ENCODE assay signal across 15 cellular contexts in the genomic region with DNA sequence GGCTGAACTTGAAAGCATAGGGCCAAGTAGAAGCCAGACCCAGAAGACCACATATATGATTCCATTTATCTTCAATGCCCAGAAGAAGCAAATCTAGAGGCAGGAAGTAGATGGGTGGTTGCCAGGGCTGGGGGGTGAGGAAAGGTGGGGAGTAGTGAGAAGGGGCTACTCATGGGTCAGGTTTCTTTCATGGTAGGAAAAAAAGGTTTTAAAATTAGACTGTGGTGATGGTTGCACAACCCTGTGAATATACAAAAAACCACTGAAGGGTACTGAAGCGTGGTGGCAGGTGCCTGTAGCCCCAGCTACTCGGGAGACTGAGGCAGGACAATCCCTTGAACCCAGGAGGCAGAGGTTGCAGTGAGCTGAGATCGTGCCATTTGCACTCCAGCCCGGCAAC. TPM values are rescaled to one million over a fixed set of nuclear protein-coding genes. Genes with fewer than 3 reads are reported as not detected.
DNase-seq lines count a peak whose midpoint lies in the region; ATAC-seq and TF ChIP-seq lines count a peak whose summit lies in the region.
"Had no signal": no experiment of that assay in that cellular context is flagged by ENCODE, and none has a peak within 500 bp of the region (broad histone marks: within the 10 kb centered on the region; RNA-seq: fewer than 3 reads in every experiment).

No MANE protein-coding gene starts in this region.

- no peak overlapping the region for H4K5ac ChIP-seq in H9 (ENCODE audit: insufficient read length, low read depth, low read length)

- peak overlapping the region; percentile 17 for H3K27ac Mint-ChIP-seq in CD4-positive, alpha-beta T cell
- H3K27ac Mint-ChIP-seq in H9 = peak overlapping the region in 1 of 3 experiments; percentile 35; a peak in 3 of 7 replicates

- H2BK20ac ChIP-seq in H9 (ENCODE audit: low read depth, low read length, poor library complexity, severe bottlenecking) = no peak overlapping the region

- no peak overlapping the region for H3K27ac ChIP-seq in CD4-positive, alpha-beta T cell (ENCODE audit: low read depth, low read length)
- H3K27ac ChIP-seq in H9 (ENCODE audit: insufficient read length, low read depth, low read length) = no peak overlapping the region
- H3K27ac ChIP-seq: ovary had no signal

- no peak overlapping the region for H3K23ac ChIP-seq in H9 (ENCODE audit: insufficient read length, low read depth, low read length)

- H3K4me1 Mint-ChIP-seq in CD4-positive, alpha-beta T cell (ENCODE audit: low read depth) = peaks cover 18% of the 10 kb centered on the region
- H3K4me1 Mint-ChIP-seq in H9 = peaks cover 5 to 9% of the 10 kb centered on the region in 2 experiments

- no peak overlapping the region for H2AK5ac ChIP-seq in H9 (ENCODE audit: insufficient read length, low read length)

- H3K56ac ChIP-seq in H9 (ENCODE audit: insufficient read length, low read depth, low read length) = no peak overlapping the region

- H3K79me2 ChIP-seq in H9 (ENCODE audit: insufficient read depth, low read length) = peaks cover 3% of the 10 kb centered on the region; the same call in 1 of the 2 replicates

- no peak overlapping the region for H3T11ph ChIP-seq in H9 (ENCODE audit: low read length)

- H2AFZ ChIP-seq in H9 (ENCODE audit: low read length) = no peak overlapping the region

- peaks cover 5% of the 10 kb centered on the region for H3K23me2 ChIP-seq in H9 (ENCODE audit: insufficient read length, low read depth, low read length, poor library complexity, severe bottlenecking)

- H3K4ac ChIP-seq in H9 (ENCODE audit: low read depth, low read length) = no peak overlapping the region

- no peaks in the 10 kb centered on the region for H3K9me3 ChIP-seq in CD4-positive, alpha-beta T cell (ENCODE audit: control insufficient read depth, low read length)
- H3K9me3 ChIP-seq in H9 (ENCODE audit: control insufficient read depth, low read depth, low read length) = no peaks in the 10 kb centered on the region
- H3K9me3 ChIP-seq: Caco-2, ovary had no signal

- H3K18ac ChIP-seq in H9 (ENCODE audit: insufficient read length, low read depth, low read length) = no peak overlapping the region

- intact Hi-C loops in CD4-positive, alpha-beta T cell (cut with DNase I, micrococcal nuclease) = loop anchor here (10.0 kb wide), 1 partner anchor 55 kb away; a partner anchor contains a TSS

- no peak for DNase-seq in CD4-positive, alpha-beta T cell
- peak; percentile 20 for DNase-seq in MV-4-11 (lab: John Stamatoyannopoulos, UW)
- peak; percentile 45 for DNase-seq in germinal center (ENCODE audit: low spot score)
- DNase-seq in Kasumi-1 (lab: John Stamatoyannopoulos, UW) = no peak
- DNase-seq in NCI-H1105 (lab: John Stamatoyannopoulos, UW) = no peak
- DNase-seq in HK-2 (ENCODE audit: unreplicated experiment) = no peak
- no peak for DNase-seq in H9
- DNase-seq: Caco-2, foreskin fibroblast, left cardiac atrium, NCI-H526 had no signal

- CTCF ChIA-PET in CD4-positive, alpha-beta T cell (lab: Charles Lee) = no interaction called here

- WGBS in H9 (ENCODE audit: extremely low coverage, insufficient read length, low lambda C conversion rate) = no CpG with 5 or more reads among the region's 4 CpGs

- peaks cover 8% of the 10 kb centered on the region for H3K79me1 ChIP-seq in H9 (ENCODE audit: insufficient read depth, low read depth, low read length, poor library complexity, severe bottlenecking)

- no peaks in the 10 kb centered on the region for H3K27me3 Mint-ChIP-seq in CD4-positive, alpha-beta T cell
- H3K27me3 Mint-ChIP-seq in H9 (ENCODE audit: low read depth) = no peaks in the 10 kb centered on the region; the same call in 1 of the 2 replicates

- H2BK120ac ChIP-seq in H9 (ENCODE audit: low read depth, low read length, poor library complexity, severe bottlenecking) = no peak overlapping the region

- H4K91ac ChIP-seq in H9 (ENCODE audit: insufficient read length, low read depth, low read length) = no peak overlapping the region

- no peak overlapping the region for H2BK5ac ChIP-seq in H9 (ENCODE audit: insufficient read length, low read length)

- H4K8ac ChIP-seq in H9 (replicated peaks; ENCODE audit: insufficient read length, low read depth, low read length) = no peak overlapping the region

- no peaks in the 10 kb centered on the region for H3K9me3 Mint-ChIP-seq in CD4-positive, alpha-beta T cell
- H3K9me3 Mint-ChIP-seq in H9 = no peaks in the 10 kb centered on the region

- no peak for ATAC-seq in CD4-positive, alpha-beta T cell (ENCODE audit: poor library complexity)
- ATAC-seq in GM18870 (IDR thresholded peaks at IDR 0.05; ENCODE audit: unreplicated experiment) = peak; percentile 27
- ATAC-seq: left cardiac atrium had no signal

- no peak overlapping the region for H3K4me2 ChIP-seq in H9 (ENCODE audit: insufficient read depth, insufficient read length, low read length)

- H3K36me3 Mint-ChIP-seq in CD4-positive, alpha-beta T cell (ENCODE audit: low read depth) = peaks cover 53% of the 10 kb centered on the region
- peaks cover 25 to 53% (median 47%) of the 10 kb centered on the region in 3 experiments; a peak in 6 of 7 replicates for H3K36me3 Mint-ChIP-seq in H9 (ENCODE audit: insufficient read depth in 1 of 3, low read depth in 3 of 3)

- H3K4me3 Mint-ChIP-seq in CD4-positive, alpha-beta T cell = no peak overlapping the region
- no peak overlapping the region; a peak in 1 of 5 replicates for H3K4me3 Mint-ChIP-seq in H9

- H2BK12ac ChIP-seq in H9 (ENCODE audit: insufficient read length, low read depth, low read length) = no peak overlapping the region

- no peak overlapping the region for H3K14ac ChIP-seq in H9 (ENCODE audit: insufficient read depth, low read length)

- no peaks in the 10 kb centered on the region for H3K27me3 ChIP-seq in CD4-positive, alpha-beta T cell (ENCODE audit: control insufficient read depth, insufficient read depth, low read length)
- H3K27me3 ChIP-seq in H9 (ENCODE audit: insufficient read depth, low read length) = no peaks in the 10 kb centered on the region
- H3K27me3 ChIP-seq: ovary had no signal

- H2BK15ac ChIP-seq in H9 (ENCODE audit: low read depth, low read length) = no peak overlapping the region

- POLR2A ChIA-PET in CD4-positive, alpha-beta T cell (lab: Charles Lee) = no interaction called here

- no peak for TF ChIP-seq CTCF in CD4-positive, alpha-beta T cell (IDR thresholded peaks at IDR 0.05)
- no peak for TF ChIP-seq CTCF in H9 (conservative IDR thresholded peaks at IDR 0.05)

- no peak overlapping the region for H3K9ac ChIP-seq in H9 (ENCODE audit: extremely low read depth, insufficient read length, low read length)

- H4K20me1 ChIP-seq in H9 (ENCODE audit: control insufficient read depth, insufficient read depth, insufficient read length) = no peaks in the 10 kb centered on the region

- H3K4me1 ChIP-seq in H9 (ENCODE audit: insufficient read depth, low read length) = no peaks in the 10 kb centered on the region
- H3K4me1 ChIP-seq: Caco-2 had no signal

RNA-seq across cellular contexts. Expression of a gene that starts 5.4 kb away (rescaled TPM):
- 10 to 100 TPM; 39.1 to 41.7 TPM for total RNA-seq in CD4-positive, alpha-beta T cell
- total RNA-seq in H9 (2021) = 90.1 and 90.2 TPM in 2 replicates

RNA-seq across cellular contexts. Expression of a gene that starts 20.6 kb away (rescaled TPM):
- total RNA-seq in CD4-positive, alpha-beta T cell = 10 to 100 TPM; 12.7 to 14.7 TPM
- total RNA-seq in H9 (2021) = 25.6 and 25.8 TPM in 2 replicates

RNA-seq across cellular contexts. Expression of a gene that starts 24.9 kb away (rescaled TPM):
- 1 to 10 TPM in 1 of 2 experiments, under 1 TPM in 1; 0.95 to 2.4 TPM for total RNA-seq in CD4-positive, alpha-beta T cell
- 0.70 and 1.4 TPM in 2 replicates for total RNA-seq in H9 (2021)
- total RNA-seq: left cardiac atrium; subcutaneous adipose tissue; T-helper 1 cell treated with Interleukin-12 subunit alpha and Interleukin-12 subunit beta and Interleukin-4 antibody, amounts not matched to agents 30 ng/mL and 1 ng/mL, for 36 hours had no signal

RNA-seq across cellular contexts. Expression of a gene that starts 32.7 kb away (rescaled TPM):
- 100 to 1,000 TPM; 161 to 163 TPM for total RNA-seq in CD4-positive, alpha-beta T cell
- 1.4 and 2.5 TPM in 2 replicates for total RNA-seq in H9 (2021)

RNA-seq across cellular contexts. Expression of a gene that starts 45.5 kb away (rescaled TPM):
- 1 to 10 TPM; 3.4 to 3.5 TPM for total RNA-seq in CD4-positive, alpha-beta T cell
- 57.3 and 61.2 TPM in 2 replicates for total RNA-seq in H9 (2021)

Comparison
In these comparisons a context has a peak if more than half of its experiments do, and no peak if none do; other contexts are left out.
1. DNase-seq: peak in MV-4-11 (single experiment) and germinal center (single experiment); none in CD4-positive, alpha-beta T cell (0 of 10), Kasumi-1 (0 of 2), NCI-H1105 (single experiment), HK-2 (single experiment) and H9 (single experiment).